1 cellular context compared by ENCODE assay signal in genomic region chr19:48989701-48990291, GRCh38.
TF ChIP-seq lines count a peak whose summit lies in the region.

No MANE protein-coding gene starts in this region.

TF ChIP-seq in GM12891, 5 proteins besides CTCF, POLR2A, EP300 and RAD21:
- TF ChIP-seq POU2F2 (IDR thresholded peaks at IDR 0.05; ENCODE audit: low read depth, low read length) (no peak), POLR2AphosphoS5 (IDR thresholded peaks at IDR 0.05; ENCODE audit: low read depth, low read length) (no peak), PAX5 (IDR thresholded peaks at IDR 0.05; ENCODE audit: insufficient read depth, low read length, severe bottlenecking) (no peak), TAF1 (IDR thresholded peaks at IDR 0.05; ENCODE audit: low read depth, low read length) (no peak), SPI1 (IDR thresholded peaks at IDR 0.05; ENCODE audit: low read depth, low read length) (no peak)
